In genomic region chr11:1175461-1176223, GRCh38 we compare ENCODE assay signal across 1 cellular context.
TF ChIP-seq lines count a peak whose summit lies in the region.

No MANE protein-coding gene starts in this region.

TF ChIP-seq in HepG2, 621 proteins besides CTCF, POLR2A, EP300 and RAD21:
- TF ChIP-seq BRD4 (CRISPR knock-in tag; IDR thresholded peaks at IDR 0.05) (no peak), MNT (IDR thresholded peaks at IDR 0.05) (peak; percentile 53)
